Comparison of ENCODE assay signal across 8 cellular contexts in the genomic region with DNA sequence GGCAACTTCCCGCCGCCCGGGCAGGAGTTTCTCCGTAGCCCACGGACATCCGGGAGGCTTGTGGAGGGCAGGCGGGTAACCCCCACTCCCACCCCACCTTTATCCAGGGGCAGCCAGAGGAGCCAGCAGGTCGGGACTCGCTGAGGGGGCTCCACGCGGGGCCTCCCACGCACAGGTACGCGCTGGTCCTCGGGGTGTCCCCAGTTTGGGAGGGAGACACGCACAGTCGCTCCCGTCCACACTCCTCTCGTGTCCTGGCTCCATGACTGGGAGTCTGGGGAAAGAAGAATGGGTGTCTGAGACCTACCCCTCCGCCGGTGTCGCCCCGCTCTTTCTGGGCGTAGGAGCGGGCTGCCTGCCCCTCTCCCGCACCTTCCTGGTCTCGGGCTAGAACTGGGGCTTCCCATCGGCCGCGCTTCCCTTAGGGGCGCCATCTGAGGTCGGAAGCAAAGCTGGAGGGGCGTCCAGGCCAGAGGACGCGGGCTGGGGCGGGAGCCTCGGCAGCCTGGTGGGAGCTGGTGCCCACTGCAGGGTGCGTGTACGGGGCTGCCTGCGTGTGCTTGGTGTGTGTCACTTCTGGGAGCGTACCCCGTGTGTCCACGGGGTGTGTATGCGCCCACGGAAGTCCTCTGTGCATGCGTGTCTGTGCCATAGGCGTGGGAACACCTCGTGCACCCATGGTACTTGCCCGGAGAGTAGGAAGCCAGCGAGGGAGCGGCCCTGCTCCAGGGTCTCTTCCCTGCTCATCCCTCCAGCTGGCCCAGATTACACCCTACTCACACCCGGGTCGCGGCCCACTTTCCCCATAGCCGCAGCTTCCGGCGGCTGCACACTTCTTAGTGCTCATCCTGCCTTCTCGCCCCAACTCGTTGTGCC.
DNase-seq lines count a peak whose midpoint lies in the region; ATAC-seq and TF ChIP-seq lines count a peak whose summit lies in the region.

No MANE protein-coding gene starts in this region.

- H3K36me3 ChIP-seq in heart left ventricle, result no peaks in the 10 kb centered on the region
- no peaks in the 10 kb centered on the region for H3K36me3 ChIP-seq in upper lobe of right lung
- no peaks in the 10 kb centered on the region for H3K36me3 ChIP-seq in uterus

- no peak overlapping the region for H3K27ac Mint-ChIP-seq in natural killer cell treated with Interleukin-12 subunit alpha and Interleukin-12 subunit beta and Interleukin-15 and Interleukin-18, amount 100 ng/mL, for 72 hours

- H3K4me1 Mint-ChIP-seq in natural killer cell treated with Interleukin-12 subunit alpha and Interleukin-12 subunit beta and Interleukin-15 and Interleukin-18, amount 100 ng/mL, for 72 hours (ENCODE audit: low read depth in 2 of 2), result peaks cover 3 to 16% of the 10 kb centered on the region in 2 donors

- no peaks in the 10 kb centered on the region for H3K36me3 Mint-ChIP-seq in natural killer cell treated with Interleukin-12 subunit alpha and Interleukin-12 subunit beta and Interleukin-15 and Interleukin-18, amount 100 ng/mL, for 72 hours

- TF ChIP-seq POLR2A in heart left ventricle (IDR thresholded peaks at IDR 0.05) (no peak), uterus (IDR thresholded peaks at IDR 0.05) (no peak)

- intact Hi-C loops in heart left ventricle (cut with DNase I), result no loop called here
- intact Hi-C loops in left ventricle myocardium superior (cut with micrococcal nuclease), result no loop called here
- intact Hi-C loops in upper lobe of right lung (cut with DNase I), result no loop called here
- intact Hi-C loops in uterus (cut with DNase I; ENCODE audit: low total_unique reads), result no loop called here

- no peak overlapping the region for H3K27ac ChIP-seq in heart left ventricle
- no peak overlapping the region for H3K27ac ChIP-seq in coronary artery
- H3K27ac ChIP-seq in upper lobe of right lung, result no peak overlapping the region
- H3K27ac ChIP-seq in uterus, result no peak overlapping the region

- H3K4me1 ChIP-seq in heart left ventricle (peaks cover 0 to 25% (median 14%) of the 10 kb centered on the region in 12 donors), upper lobe of right lung (peaks cover 19% of the 10 kb centered on the region), uterus (peaks cover 0 to 7% of the 10 kb centered on the region in 2 donors)

- H3K4me3 ChIP-seq in heart left ventricle (peak overlapping the region in 10 of 12 donors; percentile 17 to 50 (median 43)), coronary artery (peak overlapping the region; percentile 69), upper lobe of right lung (peak overlapping the region; percentile 45), uterus (peak overlapping the region in 1 of 2 donors; percentile 25)

- no peaks in the 10 kb centered on the region for H3K9me3 ChIP-seq in heart left ventricle
- H3K9me3 ChIP-seq in upper lobe of right lung, result no peaks in the 10 kb centered on the region
- H3K9me3 ChIP-seq in uterus, result no peaks in the 10 kb centered on the region

- H3K27me3 Mint-ChIP-seq in natural killer cell treated with Interleukin-12 subunit alpha and Interleukin-12 subunit beta and Interleukin-15 and Interleukin-18, amount 100 ng/mL, for 72 hours, result peaks cover 31 to 32% of the 10 kb centered on the region in 2 donors

- 2 to 4% (median 4%) methylated on average over 17 to 59 of the region's 59 CpGs for WGBS in heart left ventricle, 4 donors

- ATAC-seq in heart left ventricle (no peak), left ventricle myocardium superior (no peak), upper lobe of right lung (no peak)
- no peak for ATAC-seq in natural killer cell treated with Interleukin-12 subunit alpha and Interleukin-12 subunit beta and Interleukin-15 and Interleukin-18, amount 100 ng/mL, for 72 hours

- no peak for TF ChIP-seq CTCF in heart left ventricle (IDR thresholded peaks at IDR 0.05)
- TF ChIP-seq CTCF in coronary artery (IDR thresholded peaks at IDR 0.05), result no peak
- TF ChIP-seq CTCF in upper lobe of right lung (IDR thresholded peaks at IDR 0.05), result no peak
- TF ChIP-seq CTCF in uterus (IDR thresholded peaks at IDR 0.05), result no peak

- H3K9me3 Mint-ChIP-seq in natural killer cell treated with Interleukin-12 subunit alpha and Interleukin-12 subunit beta and Interleukin-15 and Interleukin-18, amount 100 ng/mL, for 72 hours, result no peaks in the 10 kb centered on the region

- peak overlapping the region; percentile 42 for H3K4me3 Mint-ChIP-seq in natural killer cell treated with Interleukin-12 subunit alpha and Interleukin-12 subunit beta and Interleukin-15 and Interleukin-18, amount 100 ng/mL, for 72 hours

- DNase-seq in heart left ventricle, result no peak
- DNase-seq in left ventricle myocardium superior, result no peak
- no peak for DNase-seq in coronary artery (ENCODE audit: low spot score)
- DNase-seq in natural killer cell treated with Interleukin-12 subunit alpha and Interleukin-12 subunit beta and Interleukin-15 and Interleukin-18, amount 100 ng/mL, for 72 hours (ENCODE audit: low spot score), result no peak
- DNase-seq in upper lobe of right lung, result no peak
- DNase-seq in NOMO-1 (lab: John Stamatoyannopoulos, UW; ENCODE audit: unreplicated experiment in 2 of 2), result no peak
- no peak for DNase-seq in NCI-H1694 (lab: John Stamatoyannopoulos, UW)
- no peak for DNase-seq in uterus

- H3K27me3 ChIP-seq in heart left ventricle, result peaks cover 43 to 96% (median 60%) of the 10 kb centered on the region in 9 donors
- peaks cover 60% of the 10 kb centered on the region for H3K27me3 ChIP-seq in upper lobe of right lung
- H3K27me3 ChIP-seq in uterus, result peaks cover 22% of the 10 kb centered on the region in 2 donors
